In genomic region chr4:27913738-27914137, GRCh38 we compare ENCODE assay signal across 30 cellular contexts.
DNase-seq lines count a peak whose midpoint lies in the region; ATAC-seq and TF ChIP-seq lines count a peak whose summit lies in the region.
"Had no signal": no experiment of that assay in that cellular context is flagged by ENCODE, and none has a peak within 500 bp of the region (broad histone marks: within the 10 kb centered on the region; RNA-seq: fewer than 3 reads in every experiment).

No MANE protein-coding gene starts in this region.

- peaks cover 0 to 9% (median 6%) of the 10 kb centered on the region in 8 donors for H3K9me3 Mint-ChIP-seq in CD4-positive, alpha-beta memory T cell

- no peaks in the 10 kb centered on the region for H3K36me3 ChIP-seq in PC-3 (ENCODE audit: low read depth, low read length)
- no peaks in the 10 kb centered on the region for H3K36me3 ChIP-seq in CD4-positive, alpha-beta memory T cell (ENCODE audit: insufficient read depth, low read length)
- H3K36me3 ChIP-seq: BE2C; BLaER1; BLaER1 treated with 17β-estradiol and CSF1 and Interleukin-3, amounts not matched to agents 10 nM and 100 nM had no signal

- no peaks in the 10 kb centered on the region for H3K36me3 Mint-ChIP-seq in CD4-positive, alpha-beta memory T cell
- H3K36me3 Mint-ChIP-seq: CD14-positive monocyte; CD4-positive, CD25-positive, alpha-beta regulatory T cell; CD8-positive, alpha-beta memory T cell; CD8-positive, alpha-beta T cell had no signal

- peaks cover 12% of the 10 kb centered on the region; the same call in 1 of the 2 replicates for H3K4me1 ChIP-seq in PC-3 (ENCODE audit: insufficient read depth, low read length)
- no peaks in the 10 kb centered on the region for H3K4me1 ChIP-seq in CD4-positive, alpha-beta memory T cell (ENCODE audit: insufficient read depth, low read length)
- H3K4me1 ChIP-seq: A549; BE2C; BLaER1; BLaER1 treated with 17β-estradiol and CSF1 and Interleukin-3, amounts not matched to agents 10 nM and 100 nM; Caco-2 had no signal

- no peak overlapping the region for H3K4me3 Mint-ChIP-seq in CD4-positive, alpha-beta memory T cell
- H3K4me3 Mint-ChIP-seq: B cell; CD14-positive monocyte; CD4-positive, alpha-beta T cell; CD4-positive, CD25-positive, alpha-beta regulatory T cell; CD8-positive, alpha-beta memory T cell; CD8-positive, alpha-beta T cell had no signal

- H3K4me3 ChIP-seq in PC-3 (ENCODE audit: low read length), result no peak overlapping the region
- H3K4me3 ChIP-seq in CD4-positive, alpha-beta memory T cell (ENCODE audit: low read length in 2 of 2), result no peak overlapping the region
- H3K4me3 ChIP-seq: A549; BLaER1; BLaER1 treated with 17β-estradiol and CSF1 and Interleukin-3, amounts not matched to agents 10 nM and 100 nM had no signal

- no peaks in the 10 kb centered on the region for H4K20me1 ChIP-seq in PC-3 (ENCODE audit: low read length)
- H4K20me1 ChIP-seq: BLaER1; BLaER1 treated with 17β-estradiol and CSF1 and Interleukin-3, amounts not matched to agents 10 nM and 100 nM had no signal

- no peak for TF ChIP-seq CTCF in PC-3 (conservative IDR thresholded peaks at IDR 0.05; ENCODE audit: low read depth, low read length)

- H3K27me3 ChIP-seq in PC-3 (ENCODE audit: low read length), result no peaks in the 10 kb centered on the region
- H3K27me3 ChIP-seq in CD4-positive, alpha-beta memory T cell (ENCODE audit: insufficient read depth, low read length), result no peaks in the 10 kb centered on the region
- H3K27me3 ChIP-seq: BE2C; BLaER1; BLaER1 treated with 17β-estradiol and CSF1 and Interleukin-3, amounts not matched to agents 10 nM and 100 nM had no signal

- intact Hi-C loops in PC-3 (cut with micrococcal nuclease), result no loop called here
- intact Hi-C loops in CD4-positive, alpha-beta memory T cell (cut with micrococcal nuclease), result no loop called here

- no TSS peak for BruUV-seq in PC-3 (replicated peaks; lab: Mats Ljungman, UMichigan)

- H3K27ac ChIP-seq in PC-3 (ENCODE audit: low read length), result no peak overlapping the region
- no peak overlapping the region for H3K27ac ChIP-seq in CD4-positive, alpha-beta memory T cell (ENCODE audit: low read depth, low read length)
- H3K27ac ChIP-seq: 22Rv1; A549; BLaER1; BLaER1 treated with 17β-estradiol and CSF1 and Interleukin-3, amounts not matched to agents 10 nM and 100 nM; C4-2B had no signal

- no peaks in the 10 kb centered on the region for H3K9me2 ChIP-seq in PC-3 (replicated peaks; ENCODE audit: low read length)

- H3K9ac ChIP-seq in PC-3 (ENCODE audit: low read length), result no peak overlapping the region
- H3K9ac ChIP-seq: BLaER1; BLaER1 treated with 17β-estradiol and CSF1 and Interleukin-3, amounts not matched to agents 10 nM and 100 nM had no signal

- H3K4me2 ChIP-seq in PC-3 (ENCODE audit: low read length), result no peak overlapping the region
- H3K4me2 ChIP-seq: A549; BLaER1; BLaER1 treated with 17β-estradiol and CSF1 and Interleukin-3, amounts not matched to agents 10 nM and 100 nM had no signal

- DNase-seq in MV-4-11 (lab: John Stamatoyannopoulos, UW) (peak; percentile 33), PC-3 (peak; percentile 51)
- DNase-seq in CD4-positive, alpha-beta memory T cell, result no peak
- DNase-seq: 8988T; ACHN; AML-193; BE2C; C1 segment of cervical spinal cord; Caco-2; Calu3; CD4-positive, alpha-beta T cell; CD4-positive, CD25-positive, alpha-beta regulatory T cell; CD8-positive, alpha-beta memory T cell; CD8-positive, alpha-beta T cell; COR-L47; DMS 273 treated with DMSO at 0.1 percent for 48 hours; DMS153; DMS53; DMS79; DMS79 treated with DMSO at 0.1 percent for 48 hours; DND-41; EL had no signal

- POLR2A ChIA-PET in PC-3 (lab: Charles Lee; ENCODE audit: unreplicated experiment), result no interaction called here
- POLR2A ChIA-PET in CD4-positive, alpha-beta memory T cell (lab: Charles Lee; ENCODE audit: partially characterized antibody), result no interaction called here

- H3K9me3 ChIP-seq in PC-3 (ENCODE audit: low read length), result no peaks in the 10 kb centered on the region
- no peaks in the 10 kb centered on the region for H3K9me3 ChIP-seq in CD4-positive, alpha-beta memory T cell (ENCODE audit: control insufficient read depth in 1 of 2, low read length in 2 of 2)
- H3K9me3 ChIP-seq: A549; BE2C; BLaER1; BLaER1 treated with 17β-estradiol and CSF1 and Interleukin-3, amounts not matched to agents 10 nM and 100 nM; Caco-2 had no signal

- ATAC-seq in PC-3 (peak; percentile 91), HG03432 (IDR thresholded peaks at IDR 0.05; ENCODE audit: unreplicated experiment) (no peak)
- ATAC-seq: A549; CD8-positive, alpha-beta T cell had no signal

- H3K4me1 Mint-ChIP-seq in CD4-positive, alpha-beta memory T cell, result no peaks in the 10 kb centered on the region
- H3K4me1 Mint-ChIP-seq: B cell; CD14-positive monocyte; CD4-positive, CD25-positive, alpha-beta regulatory T cell; CD8-positive, alpha-beta memory T cell had no signal

- CTCF ChIA-PET in PC-3 (lab: Charles Lee), result no interaction called here
- CTCF ChIA-PET in CD4-positive, alpha-beta memory T cell (lab: Charles Lee; ENCODE audit: partially characterized antibody), result no interaction called here

- no peaks in the 10 kb centered on the region for H3F3A ChIP-seq in PC-3 (ENCODE audit: low read length, unreplicated experiment)

- no peaks in the 10 kb centered on the region for H3K27me3 Mint-ChIP-seq in CD4-positive, alpha-beta memory T cell
- H3K27me3 Mint-ChIP-seq: B cell; CD4-positive, alpha-beta T cell; CD4-positive, CD25-positive, alpha-beta regulatory T cell; CD8-positive, alpha-beta memory T cell had no signal

- H2AFZ ChIP-seq in PC-3 (ENCODE audit: low read length), result no peak overlapping the region

- H3K27ac Mint-ChIP-seq in CD4-positive, alpha-beta memory T cell, result no peak overlapping the region
- H3K27ac Mint-ChIP-seq: B cell; CD14-positive monocyte; CD4-positive, alpha-beta T cell; CD4-positive, CD25-positive, alpha-beta regulatory T cell; CD8-positive, alpha-beta memory T cell; CD8-positive, alpha-beta T cell had no signal

- no peaks in the 10 kb centered on the region for H3K79me2 ChIP-seq in PC-3 (ENCODE audit: low read length)

Comparison
In these comparisons a context has a peak if more than half of its experiments do, and no peak if none do; other contexts are left out.
1. DNase-seq: peak in MV-4-11 (single experiment) and PC-3 (single experiment); none in CD4-positive, alpha-beta memory T cell (0 of 5).